8 cellular contexts compared by ENCODE assay signal in the genomic region with DNA sequence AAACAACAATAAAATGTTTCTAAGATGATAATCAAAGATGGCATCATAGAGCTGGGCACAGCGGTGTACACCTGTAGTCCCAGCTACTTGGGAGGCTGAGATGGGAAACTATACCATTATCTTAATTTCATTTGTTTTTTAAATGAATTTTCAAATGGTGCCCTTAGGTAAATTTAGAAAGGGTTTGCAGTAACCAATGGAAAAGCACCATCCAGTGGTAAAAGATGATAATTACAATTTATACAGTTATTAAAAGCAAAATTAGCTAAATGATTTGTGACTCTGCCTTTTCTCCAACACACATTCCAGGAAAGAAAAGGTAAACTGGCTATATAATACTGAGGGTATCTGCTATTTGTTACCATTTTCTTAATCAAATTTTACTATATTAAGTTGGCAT. TPM values are rescaled to one million over a fixed set of nuclear protein-coding genes. Genes with fewer than 3 reads are reported as not detected.
DNase-seq lines count a peak whose midpoint lies in the region; ATAC-seq, FAIRE-seq and TF ChIP-seq lines count a peak whose summit lies in the region.

No MANE protein-coding gene starts in this region.

- FAIRE-seq in frontal cortex (lab: Jason Lieb, UNC): peak; percentile 51

- peak; percentile 74 for TF ChIP-seq CTCF in activated CD8-positive, alpha-beta T cell treated with anti-CD3 and anti-CD28 coated beads for 36 hours (IDR thresholded peaks at IDR 0.05)
- peak; percentile 71 for TF ChIP-seq CTCF in PC-9 (conservative IDR thresholded peaks at IDR 0.05)
- peak; percentile 32 to 57 (median 42) for TF ChIP-seq CTCF in transverse colon (IDR thresholded peaks at IDR 0.05)

- peaks cover 84% of the 10 kb centered on the region for H3K79me2 ChIP-seq in PC-9 (ENCODE audit: low read depth)

- no peak overlapping the region for H3K4me2 ChIP-seq in PC-9

- H3K27ac ChIP-seq in PC-9 (no peak overlapping the region), transverse colon (no peak overlapping the region)

- ATAC-seq in activated CD8-positive, alpha-beta T cell treated with anti-CD3 and anti-CD28 coated beads for 36 hours: no peak
- ATAC-seq in activated CD8-positive, alpha-beta T cell treated with anti-CD3 and anti-CD28 coated beads, Interleukin-2, amount 10 ng/mL, durations not matched to agents 7 days and 5 days: no peak
- ATAC-seq in HG03520 (IDR thresholded peaks at IDR 0.05; ENCODE audit: unreplicated experiment) (no peak), HG03342 (IDR thresholded peaks at IDR 0.05; ENCODE audit: unreplicated experiment) (no peak)

- CTCF ChIA-PET in activated CD8-positive, alpha-beta T cell treated with anti-CD3 and anti-CD28 coated beads for 36 hours (lab: Charles Lee): interaction anchor here (0.8 to 4.2 kb wide), 14 partner anchors 10 to 185 kb away, joined by 3 to 51 read pairs (median 4); a partner anchor contains a TSS
- CTCF ChIA-PET in activated CD8-positive, alpha-beta T cell treated with anti-CD3 and anti-CD28 coated beads, Interleukin-2, amount 10 ng/mL, durations not matched to agents 7 days and 5 days (lab: Charles Lee): interaction anchor here (0.7 to 9.7 kb wide), 16 partner anchors 9 to 609 kb away, joined by 3 to 207 read pairs (median 4); a partner anchor contains a TSS
- CTCF ChIA-PET in PC-9 (lab: Charles Lee): interaction anchor here (0.6 to 1.4 kb wide), 4 partner anchors 9 to 1391 kb away, joined by 3 to 11 read pairs (median 4); no protein-coding TSS in a partner anchor

- H3K4me1 Mint-ChIP-seq in activated CD8-positive, alpha-beta T cell treated with anti-CD3 and anti-CD28 coated beads for 36 hours (ENCODE audit: low read depth): peaks cover 43% of the 10 kb centered on the region
- peaks cover 29% of the 10 kb centered on the region for H3K4me1 Mint-ChIP-seq in activated CD8-positive, alpha-beta T cell treated with anti-CD3 and anti-CD28 coated beads, Interleukin-2, amount 10 ng/mL, durations not matched to agents 7 days and 5 days (ENCODE audit: low read depth)

- H3K36me3 ChIP-seq in PC-9 (ENCODE audit: low read depth) (0 out of 2 replicates have a peak, but pooled peaks cover 7% of the 10 kb centered on the region), transverse colon (no peaks in the 10 kb centered on the region)

- H3K9me2 ChIP-seq in PC-9 (ENCODE audit: insufficient read depth): peaks cover 10% of the 10 kb centered on the region; the same call in 1 of the 2 replicates

- TF ChIP-seq EP300 in transverse colon (IDR thresholded peaks at IDR 0.05; ENCODE audit: low read depth): no peak

- no TSS peak for BruUV-seq in PC-9 (replicated peaks; lab: Mats Ljungman, UMichigan)

- no peaks in the 10 kb centered on the region for H3K27me3 ChIP-seq in PC-9 (ENCODE audit: insufficient read depth, low read depth)
- H3K27me3 ChIP-seq in transverse colon: no peaks in the 10 kb centered on the region

- in situ Hi-C loops in transverse colon (cut with MboI; ENCODE audit: low pct_ligation_motif_present in 1 of 4, low pct_unique_long_range_greater_than_20kb in 1 of 4, low sequenced_read_pairs in 3 of 4): loop anchor here in 3 of 4 donors (5.0 to 25.0 kb wide), 5 partner anchors 175 to 450 kb away; a partner anchor contains a TSS

- no peak overlapping the region for H3K27ac Mint-ChIP-seq in activated CD8-positive, alpha-beta T cell treated with anti-CD3 and anti-CD28 coated beads for 36 hours
- no peak overlapping the region for H3K27ac Mint-ChIP-seq in activated CD8-positive, alpha-beta T cell treated with anti-CD3 and anti-CD28 coated beads, Interleukin-2, amount 10 ng/mL, durations not matched to agents 7 days and 5 days

- POLR2A ChIA-PET in activated CD8-positive, alpha-beta T cell treated with anti-CD3 and anti-CD28 coated beads for 36 hours (lab: Charles Lee): interaction anchor here (1.1 kb wide), 1 partner anchor 579 kb away, joined by 4 read pairs; no protein-coding TSS in a partner anchor
- POLR2A ChIA-PET in activated CD8-positive, alpha-beta T cell treated with anti-CD3 and anti-CD28 coated beads, Interleukin-2, amount 10 ng/mL, durations not matched to agents 7 days and 5 days (lab: Charles Lee): interaction anchor here (0.6 to 1.2 kb wide), 3 partner anchors 12 to 15 kb away, joined by 3 read pairs; a partner anchor contains a TSS
- POLR2A ChIA-PET in PC-9 (lab: Charles Lee; ENCODE audit: unreplicated experiment): interaction anchor here (0.7 kb wide), 1 partner anchor 609 kb away, joined by 4 read pairs; no protein-coding TSS in a partner anchor

- no peaks in the 10 kb centered on the region for H3K27me3 Mint-ChIP-seq in activated CD8-positive, alpha-beta T cell treated with anti-CD3 and anti-CD28 coated beads for 36 hours
- H3K27me3 Mint-ChIP-seq in activated CD8-positive, alpha-beta T cell treated with anti-CD3 and anti-CD28 coated beads, Interleukin-2, amount 10 ng/mL, durations not matched to agents 7 days and 5 days (ENCODE audit: low read depth): no peaks in the 10 kb centered on the region

- H3K4me1 ChIP-seq in PC-9 (replicated peaks; ENCODE audit: insufficient read depth) (no peaks in the 10 kb centered on the region), transverse colon (peaks cover 0 to 34% (median 12%) of the 10 kb centered on the region in 4 donors)

- peaks cover 4% of the 10 kb centered on the region for H3K36me3 Mint-ChIP-seq in activated CD8-positive, alpha-beta T cell treated with anti-CD3 and anti-CD28 coated beads for 36 hours (ENCODE audit: low read depth)
- H3K36me3 Mint-ChIP-seq in activated CD8-positive, alpha-beta T cell treated with anti-CD3 and anti-CD28 coated beads, Interleukin-2, amount 10 ng/mL, durations not matched to agents 7 days and 5 days (ENCODE audit: low read depth): no peaks in the 10 kb centered on the region

- H3F3A ChIP-seq in PC-9 (ENCODE audit: insufficient read depth, low read depth): no peaks in the 10 kb centered on the region; the same call in 1 of the 2 replicates

- no peak overlapping the region for H2AFZ ChIP-seq in PC-9

- H3K9me3 Mint-ChIP-seq in activated CD8-positive, alpha-beta T cell treated with anti-CD3 and anti-CD28 coated beads for 36 hours: no peaks in the 10 kb centered on the region
- H3K9me3 Mint-ChIP-seq in activated CD8-positive, alpha-beta T cell treated with anti-CD3 and anti-CD28 coated beads, Interleukin-2, amount 10 ng/mL, durations not matched to agents 7 days and 5 days (ENCODE audit: insufficient read depth): no peaks in the 10 kb centered on the region

- no peaks in the 10 kb centered on the region for H3K9me3 ChIP-seq in PC-9 (ENCODE audit: insufficient read depth, low read depth)
- no peaks in the 10 kb centered on the region for H3K9me3 ChIP-seq in transverse colon

- H3K4me3 ChIP-seq in PC-9: no peak overlapping the region
- no peak overlapping the region for H3K4me3 ChIP-seq in transverse colon

- no peak for DNase-seq in activated CD8-positive, alpha-beta T cell treated with anti-CD3 and anti-CD28 coated beads for 36 hours
- no peak for DNase-seq in activated CD8-positive, alpha-beta T cell treated with anti-CD3 and anti-CD28 coated beads, Interleukin-2, amount 10 ng/mL, durations not matched to agents 7 days and 5 days
- DNase-seq in PC-9 (no peak), frontal cortex (ENCODE audit: low spot score in 2 of 2) (no peak), transverse colon (no peak)
- DNase-seq in activated CD4-positive, alpha-beta T cell treated with anti-CD3 and anti-CD28 coated beads for 4 hours: no peak

- H4K20me1 ChIP-seq in PC-9 (ENCODE audit: insufficient read depth): peaks cover 7% of the 10 kb centered on the region

- WGBS in transverse colon (ENCODE audit: low coverage in 1 of 2), 2 donors: 91 to 100% methylated on average over 1 of the region's 1 CpG

- intact Hi-C loops in activated CD8-positive, alpha-beta T cell treated with anti-CD3 and anti-CD28 coated beads for 36 hours (cut with micrococcal nuclease): loop anchor here (1.0 kb wide), 1 partner anchor 182 kb away; no protein-coding TSS in a partner anchor
- intact Hi-C loops in PC-9 (cut with micrococcal nuclease; ENCODE audit: unreplicated experiment) (loop anchor here (1.0 to 10.0 kb wide), 5 partner anchors 182 to 743 kb away; a partner anchor contains a TSS), transverse colon (cut with DNase I; ENCODE audit: low total_unique reads) (loop anchor here (2.0 to 10.0 kb wide), 3 partner anchors 185 to 435 kb away; a partner anchor contains a TSS)

- H3K4me3 Mint-ChIP-seq in activated CD8-positive, alpha-beta T cell treated with anti-CD3 and anti-CD28 coated beads for 36 hours: no peak overlapping the region
- no peak overlapping the region for H3K4me3 Mint-ChIP-seq in activated CD8-positive, alpha-beta T cell treated with anti-CD3 and anti-CD28 coated beads, Interleukin-2, amount 10 ng/mL, durations not matched to agents 7 days and 5 days

- TF ChIP-seq POLR2A in transverse colon (IDR thresholded peaks at IDR 0.05): no peak

RNA-seq across cellular contexts. Expression of a gene that starts 14.4 kb away (rescaled TPM):
- total RNA-seq in activated CD8-positive, alpha-beta T cell treated with anti-CD3 and anti-CD28 coated beads for 36 hours: 10 to 100 TPM; 32.9 to 35.3 TPM
- 10 to 100 TPM; 30.7 to 37.7 TPM for total RNA-seq in activated CD8-positive, alpha-beta T cell treated with anti-CD3 and anti-CD28 coated beads, Interleukin-2, amount 10 ng/mL, durations not matched to agents 7 days and 5 days
- 59.7 and 82.6 TPM in 2 replicates for total RNA-seq in PC-9 (2021)
- 84.8 TPM for total RNA-seq in frontal cortex
- 10 to 100 TPM; 39.0 to 81.1 (median 49.5) TPM for total RNA-seq in transverse colon
